ENCODE assay signal across 9 cellular contexts in genomic region chr7:81715984-81716588, GRCh38. TPM values are rescaled to one million over a fixed set of nuclear protein-coding genes. Genes with fewer than 3 reads are reported as not detected.
A peak's percentile ranks its signal among the peaks of the same experiment; 100 is the strongest.
DNase-seq lines count a peak whose midpoint lies in the region; ATAC-seq and TF ChIP-seq lines count a peak whose summit lies in the region.
"Had no signal": no experiment of that assay in that cellular context is flagged by ENCODE, and none has a peak within 500 bp of the region (broad histone marks: within the 10 kb centered on the region; RNA-seq: fewer than 3 reads in every experiment).

No MANE protein-coding gene starts in this region.

- TF ChIP-seq CTCF in RWPE1 (conservative IDR thresholded peaks at IDR 0.05; ENCODE audit: low read depth): peak; percentile 76
- TF ChIP-seq CTCF in CD14-positive monocyte (IDR thresholded peaks at IDR 0.05): no peak
- TF ChIP-seq CTCF in mucosa of descending colon (IDR thresholded peaks at IDR 0.05): no peak

- H3K4me1 ChIP-seq in mucosa of descending colon (ENCODE audit: low read depth): no peaks in the 10 kb centered on the region

- H3K9me3 ChIP-seq in mucosa of descending colon: no peaks in the 10 kb centered on the region

- H3K4me1 Mint-ChIP-seq in CD14-positive monocyte: no peaks in the 10 kb centered on the region

- ATAC-seq in HG02610 (IDR thresholded peaks at IDR 0.05; ENCODE audit: unreplicated experiment): peak; percentile 69
- no peak for ATAC-seq in mucosa of descending colon

- DNase-seq in COLO829 (ENCODE audit: low spot score): peak; percentile 33
- peak; percentile 14 for DNase-seq in RWPE1 (ENCODE audit: low spot score)
- peak; percentile 46 for DNase-seq in glomerular visceral epithelial cell (ENCODE audit: extremely low spot score)
- DNase-seq in amniotic stem cell (lab: John Stamatoyannopoulos, UW): no peak
- DNase-seq in CD14-positive monocyte (ENCODE audit: low spot score): no peak
- no peak for DNase-seq in mucosa of descending colon
- no peak for DNase-seq in UCSD-AML1 (lab: John Stamatoyannopoulos, UW; ENCODE audit: unreplicated experiment)

- H3K4me3 Mint-ChIP-seq in CD14-positive monocyte: no peak overlapping the region
- H3K4me3 Mint-ChIP-seq: mesothelial cell of epicardium had no signal

- POLR2A ChIA-PET in RWPE1 (lab: Yijun Ruan, JAX; ENCODE audit: low non-redundant PET): no interaction called here

- peaks cover 31 to 52% of the 10 kb centered on the region in 2 donors for H3K36me3 Mint-ChIP-seq in CD14-positive monocyte

- H3K27ac ChIP-seq in RWPE1: no peak overlapping the region

- no peak overlapping the region for H3K4me3 ChIP-seq in mucosa of descending colon

- no peaks in the 10 kb centered on the region for H3K27me3 Mint-ChIP-seq in CD14-positive monocyte (ENCODE audit: low read depth in 3 of 3)

- CTCF ChIA-PET in RWPE1 (lab: Yijun Ruan, JAX): interaction anchor here (0.6 to 1.2 kb wide), 7 partner anchors 11 to 246 kb away, joined by 3 to 8 read pairs (median 4); no protein-coding TSS in a partner anchor

- no peak overlapping the region for H3K27ac Mint-ChIP-seq in CD14-positive monocyte
- H3K27ac Mint-ChIP-seq: mesothelial cell of epicardium had no signal

- intact Hi-C loops in CD14-positive monocyte (cut with micrococcal nuclease): no loop called here
- intact Hi-C loops in mucosa of descending colon (cut with DNase I, micrococcal nuclease): no loop called here

- no peaks in the 10 kb centered on the region for H3K9me3 Mint-ChIP-seq in CD14-positive monocyte

- H3K36me3 ChIP-seq in mucosa of descending colon (ENCODE audit: low read depth): no peaks in the 10 kb centered on the region

RNA-seq across cellular contexts. Expression of gene HGF, which starts 53.8 kb away (rescaled TPM):
- polyA plus RNA-seq in CD14-positive monocyte: 10 to 100 TPM; 18.6 to 18.9 TPM
- total RNA-seq in mucosa of descending colon: 1 to 10 TPM; 1.4 to 4.6 (median 3.2) TPM

Comparison
In these comparisons a context has a peak if more than half of its experiments do, and no peak if none do; other contexts are left out.
1. DNase-seq: peak in COLO829 (single experiment), RWPE1 (single experiment) and glomerular visceral epithelial cell (single experiment); none in amniotic stem cell (single experiment), CD14-positive monocyte (single experiment), mucosa of descending colon (0 of 3) and UCSD-AML1 (single experiment).